12 cellular contexts compared by ENCODE assay signal in genomic region chr13:75415720-75416119, GRCh38.
DNase-seq lines count a peak whose midpoint lies in the region; ATAC-seq, FAIRE-seq and TF ChIP-seq lines count a peak whose summit lies in the region.
"Had no signal": no experiment of that assay in that cellular context is flagged by ENCODE, and none has a peak within 500 bp of the region (broad histone marks: within the 10 kb centered on the region; RNA-seq: fewer than 3 reads in every experiment).

No MANE protein-coding gene starts in this region.

- H3K27me3 Mint-ChIP-seq in activated CD4-positive, alpha-beta T cell treated with anti-CD3 and anti-CD28 coated beads, Interleukin-2, amount 10 ng/mL, durations not matched to agents 7 days and 5 days: peaks cover 2% of the 10 kb centered on the region

- intact Hi-C loops in gastrocnemius medialis (cut with DNase I; ENCODE audit: low total_unique reads): loop anchor here (2.0 to 5.0 kb wide), 2 partner anchors 31 to 43 kb away; no protein-coding TSS in a partner anchor

- POLR2A ChIA-PET in activated CD4-positive, alpha-beta T cell treated with anti-CD3 and anti-CD28 coated beads, Interleukin-2, amount 10 ng/mL, durations not matched to agents 7 days and 5 days (lab: Charles Lee): no interaction called here

- peak overlapping the region; percentile 80 to 89 (median 87) for H3K27ac ChIP-seq in gastrocnemius medialis
- H3K27ac ChIP-seq: neural progenitor cell had no signal

- in situ Hi-C loops in gastrocnemius medialis (cut with MboI; ENCODE audit: low sequenced_read_pairs in 4 of 4): no loop called here

- H3K4me1 Mint-ChIP-seq in activated CD4-positive, alpha-beta T cell treated with anti-CD3 and anti-CD28 coated beads, Interleukin-2, amount 10 ng/mL, durations not matched to agents 7 days and 5 days: no peaks in the 10 kb centered on the region

- TF ChIP-seq CTCF in fibroblast of pulmonary artery (IDR thresholded peaks at IDR 0.05; ENCODE audit: low read length, missing control alignments): no peak
- TF ChIP-seq CTCF in gastrocnemius medialis (IDR thresholded peaks at IDR 0.05 in 4 of 5, conservative IDR thresholded peaks at IDR 0.05 in 1 of 5): no peak

- no peak overlapping the region for H3K4me3 Mint-ChIP-seq in activated CD4-positive, alpha-beta T cell treated with anti-CD3 and anti-CD28 coated beads, Interleukin-2, amount 10 ng/mL, durations not matched to agents 7 days and 5 days
- H3K4me3 Mint-ChIP-seq: neural progenitor cell; T-helper 2 cell treated with Interferon-gamma antibody and Interleukin-4, amounts not matched to agents 5 μg/mL and 100 μg/mL, for 36 hours had no signal

- DNase-seq in GF-D8 (lab: John Stamatoyannopoulos, UW) (peak; percentile 29), RCC 7860 (ENCODE audit: low spot score) (no peak), fibroblast of pulmonary artery (ENCODE audit: low read depth) (peak; percentile 86), gastrocnemius medialis (no peak), islet precursor cell (no peak)
- no peak for DNase-seq in stimulated activated naive CD8-positive, alpha-beta T cell treated with anti-CD3 and anti-CD28 coated beads, Interleukin-15, Interleukin-2, amounts not matched to agents 100 U/mL and 50 U/mL, for 24 hours
- no peak for DNase-seq in activated CD4-positive, alpha-beta T cell treated with anti-CD3 and anti-CD28 coated beads, Interleukin-2, amount 10 ng/mL, durations not matched to agents 7 days and 5 days
- DNase-seq: activated gamma-delta T cell treated with Interleukin-2 at 50 U/mL for 16 hours had no signal

- ATAC-seq in gastrocnemius medialis: peak; percentile 31 to 37
- ATAC-seq in GM21576 (IDR thresholded peaks at IDR 0.05; ENCODE audit: unreplicated experiment): no peak
- no peak for ATAC-seq in stimulated activated naive CD8-positive, alpha-beta T cell treated with anti-CD3 and anti-CD28 coated beads, Interleukin-15, Interleukin-2, amounts not matched to agents 100 U/mL and 50 U/mL, for 24 hours

- H3K4me1 ChIP-seq in gastrocnemius medialis: peaks cover 60 to 75% of the 10 kb centered on the region in 2 donors

- H3K9me3 ChIP-seq in gastrocnemius medialis: no peaks in the 10 kb centered on the region

- H3K4me3 ChIP-seq in fibroblast of pulmonary artery (replicated peaks; ENCODE audit: low read depth, low read length) (no peak overlapping the region), gastrocnemius medialis (no peak overlapping the region)
- H3K4me3 ChIP-seq: neural progenitor cell had no signal

- no peaks in the 10 kb centered on the region for H3K36me3 ChIP-seq in gastrocnemius medialis
- H3K36me3 ChIP-seq: neural progenitor cell had no signal

- no peaks in the 10 kb centered on the region for H3K9me3 Mint-ChIP-seq in activated CD4-positive, alpha-beta T cell treated with anti-CD3 and anti-CD28 coated beads, Interleukin-2, amount 10 ng/mL, durations not matched to agents 7 days and 5 days
- H3K9me3 Mint-ChIP-seq: T-helper 2 cell treated with Interferon-gamma antibody and Interleukin-4, amounts not matched to agents 5 μg/mL and 100 μg/mL, for 36 hours had no signal

- H3K36me3 Mint-ChIP-seq in activated CD4-positive, alpha-beta T cell treated with anti-CD3 and anti-CD28 coated beads, Interleukin-2, amount 10 ng/mL, durations not matched to agents 7 days and 5 days (ENCODE audit: low read depth): no peaks in the 10 kb centered on the region

- H3K27ac Mint-ChIP-seq in activated CD4-positive, alpha-beta T cell treated with anti-CD3 and anti-CD28 coated beads, Interleukin-2, amount 10 ng/mL, durations not matched to agents 7 days and 5 days: no peak overlapping the region
- H3K27ac Mint-ChIP-seq: T-helper 2 cell treated with Interferon-gamma antibody and Interleukin-4, amounts not matched to agents 5 μg/mL and 100 μg/mL, for 36 hours had no signal

- no peaks in the 10 kb centered on the region for H3K27me3 ChIP-seq in gastrocnemius medialis
- H3K27me3 ChIP-seq: neural progenitor cell had no signal

- TF ChIP-seq POLR2A in gastrocnemius medialis (IDR thresholded peaks at IDR 0.05): no peak

- FAIRE-seq in RCC 7860 (lab: Jason Lieb, UNC): peak; percentile 42
- FAIRE-seq: frontal cortex had no signal

- CTCF ChIA-PET in activated CD4-positive, alpha-beta T cell treated with anti-CD3 and anti-CD28 coated beads, Interleukin-2, amount 10 ng/mL, durations not matched to agents 7 days and 5 days (lab: Charles Lee): interaction anchor here (0.7 kb wide), 1 partner anchor 96 kb away, joined by 5 read pairs; no protein-coding TSS in a partner anchor

Comparison
In these comparisons a context has a peak if more than half of its experiments do, and no peak if none do; other contexts are left out.
1. DNase-seq: peak in GF-D8 (single experiment) and fibroblast of pulmonary artery (single experiment); none in RCC 7860 (single experiment), gastrocnemius medialis (0 of 2), stimulated activated naive CD8-positive, alpha-beta T cell treated with anti-CD3 and anti-CD28 coated beads, Interleukin-15, Interleukin-2, amounts not matched to agents 100 U/mL and 50 U/mL, for 24 hours (single experiment), activated CD4-positive, alpha-beta T cell treated with anti-CD3 and anti-CD28 coated beads, Interleukin-2, amount 10 ng/mL, durations not matched to agents 7 days and 5 days (single experiment) and islet precursor cell (single experiment).
2. ATAC-seq: peak in gastrocnemius medialis (2 of 2); none in GM21576 (single experiment) and stimulated activated naive CD8-positive, alpha-beta T cell treated with anti-CD3 and anti-CD28 coated beads, Interleukin-15, Interleukin-2, amounts not matched to agents 100 U/mL and 50 U/mL, for 24 hours (single experiment).